Comparison of ENCODE assay signal across 1 cellular context in genomic region chr1:209105769-209106168, GRCh38.
TF ChIP-seq lines count a peak whose summit lies in the region.

No MANE protein-coding gene starts in this region.

TF ChIP-seq in SK-N-SH treated with all-trans-retinoic acid at 6 μM for 48 hours, 23 proteins besides CTCF, POLR2A, EP300 and RAD21 (continued from another document):
- TF ChIP-seq CSRNP3 (CRISPR knock-in tag; IDR thresholded peaks at IDR 0.05) (no peak), BACH2 (CRISPR knock-in tag; IDR thresholded peaks at IDR 0.05; ENCODE audit: borderline replicate concordance) (no peak), ESRRG (CRISPR knock-in tag; IDR thresholded peaks at IDR 0.05) (no peak), PPARA (CRISPR knock-in tag; IDR thresholded peaks at IDR 0.05; ENCODE audit: borderline replicate concordance) (no peak), ZNF70 (CRISPR knock-in tag; IDR thresholded peaks at IDR 0.05) (no peak), ZFP3 (CRISPR knock-in tag; IDR thresholded peaks at IDR 0.05) (no peak), GLIS3 (CRISPR knock-in tag; IDR thresholded peaks at IDR 0.05) (no peak), POU6F1 (CRISPR knock-in tag; IDR thresholded peaks at IDR 0.05; ENCODE audit: borderline replicate concordance, low read depth) (no peak), ISL1 (CRISPR knock-in tag; IDR thresholded peaks at IDR 0.05) (no peak)
